ENCODE assay signal across 16 cellular contexts in the genomic region with DNA sequence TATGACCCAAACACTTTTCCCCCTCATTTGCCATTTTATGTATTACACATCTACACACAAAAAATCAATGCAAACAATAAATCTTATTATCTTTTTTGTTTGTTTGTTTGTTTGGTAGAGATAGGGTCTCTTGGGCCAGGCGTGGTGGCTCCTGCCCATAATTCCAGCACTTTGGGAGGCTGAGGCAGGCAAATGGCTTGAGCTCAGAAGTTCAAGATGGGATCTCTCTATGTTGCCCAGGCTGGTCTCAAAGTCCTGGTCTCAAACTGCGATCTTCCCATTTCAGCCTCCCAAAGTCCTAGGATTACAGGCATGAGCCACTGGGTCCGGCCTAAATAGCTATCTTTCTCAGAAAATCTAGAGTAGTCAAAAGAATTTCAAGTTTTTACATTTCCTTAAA. TPM values are rescaled to one million over a fixed set of nuclear protein-coding genes. Genes with fewer than 3 reads are reported as not detected.
A peak's percentile ranks its signal among the peaks of the same experiment; 100 is the strongest.
DNase-seq lines count a peak whose midpoint lies in the region; ATAC-seq, FAIRE-seq and TF ChIP-seq lines count a peak whose summit lies in the region.
"Had no signal": no experiment of that assay in that cellular context is flagged by ENCODE, and none has a peak within 500 bp of the region (broad histone marks: within the 10 kb centered on the region; RNA-seq: fewer than 3 reads in every experiment).

No MANE protein-coding gene starts in this region.

- no peaks in the 10 kb centered on the region for H3F3A ChIP-seq in neural progenitor cell (ENCODE audit: low read depth)

- H3K27ac ChIP-seq in A673 (ENCODE audit: low read depth, low read length, poor library complexity, severe bottlenecking) (peak overlapping the region; percentile 90), neural progenitor cell (no peak overlapping the region)

- H3K4me1 ChIP-seq in A673 (ENCODE audit: insufficient read depth, low read length, poor library complexity, severe bottlenecking), result peaks cover 9% of the 10 kb centered on the region
- peaks cover 4% of the 10 kb centered on the region for H3K4me1 ChIP-seq in neural progenitor cell

- no peaks in the 10 kb centered on the region for H3K9me3 Mint-ChIP-seq in WTC11
- H3K9me3 Mint-ChIP-seq in neural progenitor cell, result no peaks in the 10 kb centered on the region
- H3K9me3 Mint-ChIP-seq in activated naive CD4-positive, alpha-beta T cell treated with anti-CD3 and anti-CD28 coated beads, Interleukin-2, amount 50 U/mL, for 72 hours, result no peaks in the 10 kb centered on the region
- H3K9me3 Mint-ChIP-seq: CD8-positive, alpha-beta memory T cell; H9 had no signal

- H3K4me3 Mint-ChIP-seq in WTC11, result no peak overlapping the region
- peak overlapping the region; percentile 65 for H3K4me3 Mint-ChIP-seq in neural progenitor cell
- H3K4me3 Mint-ChIP-seq: H9 had no signal

- H3K27me3 Mint-ChIP-seq in WTC11 (ENCODE audit: low read depth) (no peaks in the 10 kb centered on the region), neural progenitor cell (ENCODE audit: insufficient read depth, low read depth) (no peaks in the 10 kb centered on the region)

- H3K4me2 ChIP-seq in neural progenitor cell, result no peak overlapping the region

- POLR2A ChIA-PET in A673 (lab: Charles Lee; ENCODE audit: low non-redundant PET), result no interaction called here
- POLR2A ChIA-PET in WTC11 (lab: Charles Lee), result interaction anchor here (1.5 to 3.4 kb wide), 2 partner anchors 15 to 102 kb away, joined by 13 to 32 read pairs; a partner anchor contains a TSS

- no peaks in the 10 kb centered on the region for H3K36me3 Mint-ChIP-seq in WTC11
- no peaks in the 10 kb centered on the region for H3K36me3 Mint-ChIP-seq in neural progenitor cell
- H3K36me3 Mint-ChIP-seq in activated naive CD4-positive, alpha-beta T cell treated with anti-CD3 and anti-CD28 coated beads, Interleukin-2, amount 50 U/mL, for 72 hours, result no peaks in the 10 kb centered on the region

- H3K27ac Mint-ChIP-seq in WTC11, result no peak overlapping the region
- no peak overlapping the region for H3K27ac Mint-ChIP-seq in neural progenitor cell
- H3K27ac Mint-ChIP-seq in activated naive CD4-positive, alpha-beta T cell treated with anti-CD3 and anti-CD28 coated beads, Interleukin-2, amount 50 U/mL, for 72 hours, result no peak overlapping the region

- H3K36me3 ChIP-seq in A673 (ENCODE audit: insufficient read depth, low read length, poor library complexity, severe bottlenecking) (no peaks in the 10 kb centered on the region), neural progenitor cell (no peaks in the 10 kb centered on the region)

- H4K20me1 ChIP-seq in neural progenitor cell (ENCODE audit: low read depth), result no peaks in the 10 kb centered on the region

- H3K9me3 ChIP-seq in A673 (ENCODE audit: low read depth, low read length, poor library complexity, severe bottlenecking), result no peaks in the 10 kb centered on the region
- H3K9me3 ChIP-seq in neural progenitor cell (ENCODE audit: low read depth), result no peaks in the 10 kb centered on the region

- CTCF ChIA-PET in A673 (lab: Charles Lee) (no interaction called here), WTC11 (lab: Charles Lee) (interaction anchor here (1.1 to 2.3 kb wide), 3 partner anchors 15 to 208 kb away, joined by 3 to 10 read pairs (median 4); a partner anchor contains a TSS)

- H3K27me3 ChIP-seq in A673 (replicated peaks; ENCODE audit: insufficient read depth, low read depth, low read length, poor library complexity) (no peaks in the 10 kb centered on the region), neural progenitor cell (no peaks in the 10 kb centered on the region)

- no peak overlapping the region for H3K4me3 ChIP-seq in A673 (ENCODE audit: low read depth, low read length, poor library complexity, severe bottlenecking)
- H3K4me3 ChIP-seq in neural progenitor cell, result no peak overlapping the region

- no peak for ATAC-seq in WTC11
- no peak for ATAC-seq in activated naive CD4-positive, alpha-beta T cell treated with anti-CD3 and anti-CD28 coated beads, Interleukin-2, amount 50 U/mL, for 72 hours

- BruUV-seq in A673 (replicated peaks; lab: Mats Ljungman, UMichigan), result no TSS peak

- no peak for TF ChIP-seq CTCF in A673 (conservative IDR thresholded peaks at IDR 0.05; ENCODE audit: low read depth, low read length)
- no peak for TF ChIP-seq CTCF in WTC11 (IDR thresholded peaks at IDR 0.05)
- TF ChIP-seq CTCF in neural progenitor cell (IDR thresholded peaks at IDR 0.05), result no peak

- intact Hi-C loops in A673 (cut with micrococcal nuclease; ENCODE audit: unreplicated experiment), result no loop called here

- H2AFZ ChIP-seq in neural progenitor cell (replicated peaks), result no peak overlapping the region

- no peak for DNase-seq in A673 (ENCODE audit: low spot score)
- no peak for DNase-seq in GM19239 (ENCODE audit: insufficient read length, low spot score)
- no peak for DNase-seq in WTC11 (ENCODE audit: low spot score)
- no peak for DNase-seq in neural progenitor cell (ENCODE audit: low spot score)
- DNase-seq in DMS79 (lab: John Stamatoyannopoulos, UW), result no peak
- DNase-seq in T-helper 9 cell, result no peak
- no peak for DNase-seq in SK-N-DZ (ENCODE audit: low spot score)
- DNase-seq in activated naive CD4-positive, alpha-beta T cell treated with anti-CD3 and anti-CD28 coated beads, Interleukin-2, amount 50 U/mL, for 72 hours (ENCODE audit: low spot score in 2 of 2), result no peak
- DNase-seq: CD8-positive, alpha-beta memory T cell; H9; NCI-H1092; NCI-H1694; NCI-H2107; NCI-H226; NCI-H69; NK-92 treated with Interleukin-12 subunit alpha and Interleukin-12 subunit beta, amount 100 ng/mL, for 24 hours had no signal

- peaks cover 37% of the 10 kb centered on the region for H3K79me2 ChIP-seq in neural progenitor cell (ENCODE audit: low read depth)

- peaks cover 12% of the 10 kb centered on the region for H3K4me1 Mint-ChIP-seq in WTC11
- peaks cover 6% of the 10 kb centered on the region for H3K4me1 Mint-ChIP-seq in neural progenitor cell

- no peak overlapping the region for H3K9ac ChIP-seq in neural progenitor cell

- peak; percentile 72 for FAIRE-seq in GM19239 (lab: Jason Lieb, UNC)

TF ChIP-seq in WTC11, 78 proteins besides CTCF, POLR2A, EP300 and RAD21:
- TF ChIP-seq, protein P1, sequence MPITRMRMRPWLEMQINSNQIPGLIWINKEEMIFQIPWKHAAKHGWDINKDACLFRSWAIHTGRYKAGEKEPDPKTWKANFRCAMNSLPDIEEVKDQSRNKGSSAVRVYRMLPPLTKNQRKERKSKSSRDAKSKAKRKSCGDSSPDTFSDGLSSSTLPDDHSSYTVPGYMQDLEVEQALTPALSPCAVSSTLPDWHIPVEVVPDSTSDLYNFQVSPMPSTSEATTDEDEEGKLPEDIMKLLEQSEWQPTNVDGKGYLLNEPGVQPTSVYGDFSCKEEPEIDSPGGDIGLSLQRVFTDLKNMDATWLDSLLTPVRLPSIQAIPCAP (CRISPR knock-in tag; IDR thresholded peaks at IDR 0.05), result no peak
- TF ChIP-seq ELF4 (CRISPR knock-in tag; IDR thresholded peaks at IDR 0.05; ENCODE audit: low read depth) (no peak), ZNF121 (CRISPR knock-in tag; IDR thresholded peaks at IDR 0.05) (peak; percentile 68; the same call in 1 of the 2 replicates)
TF ChIP-seq in WTC11: peak in this region for 1.

RNA-seq across cellular contexts. Expression of a gene that starts 1.2 kb away (rescaled TPM):
- total RNA-seq in A673 (2021) (16.8 and 18.1 TPM in 2 replicates), WTC11 (2021) (20.1 to 22.9 TPM (median 21.6 TPM) in 3 replicates), neural progenitor cell (ENCODE audit: low replicate concordance) (9.0 and 13.7 TPM in 2 replicates)
- 4.0 and 5.0 TPM in 2 replicates for polyA plus RNA-seq in SK-N-DZ (2014; cell fraction: cytosol; rRNA removed)
- 1.4 and 2.3 TPM in 2 replicates for polyA plus RNA-seq in SK-N-DZ (2014; cell fraction: nucleus; rRNA removed)
- 10 to 100 TPM; 14.6 to 17.7 TPM for total RNA-seq in activated naive CD4-positive, alpha-beta T cell treated with anti-CD3 and anti-CD28 coated beads, Interleukin-2, amount 50 U/mL, for 72 hours

RNA-seq across cellular contexts. Expression of a gene that starts 15.2 kb away (rescaled TPM):
- total RNA-seq in A673 (2021), result 45.4 and 57.7 TPM in 2 replicates
- total RNA-seq in WTC11 (2021), result 31.1 to 35.7 TPM (median 35.2 TPM) in 3 replicates
- 34.1 and 69.7 TPM in 2 replicates for total RNA-seq in neural progenitor cell (ENCODE audit: low replicate concordance)
- polyA plus RNA-seq in SK-N-DZ (2014; cell fraction: cytosol; rRNA removed), result 24.2 and 34.5 TPM in 2 replicates
- 7.7 and 11.1 TPM in 2 replicates for polyA plus RNA-seq in SK-N-DZ (2014; cell fraction: nucleus; rRNA removed)
- total RNA-seq in activated naive CD4-positive, alpha-beta T cell treated with anti-CD3 and anti-CD28 coated beads, Interleukin-2, amount 50 U/mL, for 72 hours, result 10 to 100 TPM; 33.4 to 42.6 TPM
